Comparison of ENCODE assay signal across 33 cellular contexts in genomic region chr1:57102957-57103356, GRCh38.
"Had no signal": no experiment of that assay in that cellular context is flagged by ENCODE, and none has a peak within 500 bp of the region (broad histone marks: within the 10 kb centered on the region; RNA-seq: fewer than 3 reads in every experiment).

No MANE protein-coding gene starts in this region.

- DNase-seq: activated CD4-positive, alpha-beta memory T cell treated with anti-CD3 and anti-CD28 coated beads, Interleukin-2, amount 10 ng/mL, durations not matched to agents 7 days and 5 days; activated CD4-positive, alpha-beta T cell treated with anti-CD3 and anti-CD28 coated beads, Interleukin-2, amount 10 ng/mL, durations not matched to agents 7 days and 5 days; activated CD8-positive, alpha-beta memory T cell treated with anti-CD3 and anti-CD28 coated beads, Interleukin-2, amount 50 U/mL, for 48 hours; activated gamma-delta T cell treated with Interleukin-2 at 50 U/mL for 16 hours; activated T-cell treated with anti-CD3 and anti-CD28 coated beads, Interleukin-2, amount 50 U/mL, for 24 hours; cerebellar nuclear complex; colonic mucosa; effector CD8-positive, alpha-beta T cell; glutamatergic neuron; kidney glomerular epithelial cell; left lung; ovary; stimulated activated CD4-positive, alpha-beta T cell treated with anti-CD3 and anti-CD28 coated beads, Interleukin-1b, Interleukin-23, amount 100 ng/mL, for 48 hours; stimulated activated CD4-positive, alpha-beta T cell treated with anti-CD3 and anti-CD28 coated beads, Interleukin-4, amount 100 ng/mL, for 4 hours; stimulated activated CD8-positive, alpha-beta memory T cell treated with anti-CD3 and anti-CD28 coated beads, Interleukin-4, amount 100 ng/mL, for 48 hours; stimulated activated naive CD8-positive, alpha-beta T cell treated with anti-CD3 and anti-CD28 coated beads, Interleukin-15, amount 100 ng/mL, for 72 hours; substantia nigra; T-helper 9 cell; upper lobe of left lung had no signal

- ATAC-seq: activated CD4-positive, CD25-positive, alpha-beta regulatory T cell treated with anti-CD3 and anti-CD28 coated beads, Interleukin-2, amount 50 U/mL, for 24 hours; activated naive CD4-positive, alpha-beta T cell treated with anti-CD3 and anti-CD28 coated beads, Interleukin-2, amount 50 U/mL, for 72 hours; activated T-helper 17 cell treated with anti-CD3 and anti-CD28 coated beads, Interleukin-2, amount 50 U/mL, for 72 hours; left lung; stimulated activated memory B cell treated with anti-CD40 and anti-IgM and Interleukin-4, amounts not matched to agents 10 μg/mL and 1 μg/mL and 100 μg/mL, for 72 hours; stimulated activated naive CD8-positive, alpha-beta T cell treated with anti-CD3 and anti-CD28 coated beads, Interleukin-15, amount 100 ng/mL, for 72 hours had no signal

- H3K79me2 ChIP-seq: hepatocyte had no signal

- H2AFZ ChIP-seq: hepatocyte had no signal

- H3K9me3 ChIP-seq: breast epithelium, colonic mucosa, left lung, ovary, upper lobe of left lung, vagina had no signal

- H3K4me2 ChIP-seq: hepatocyte, smooth muscle cell had no signal

- H3K27ac ChIP-seq: breast epithelium, colonic mucosa, hepatocyte, left lung, ovary, upper lobe of left lung, vagina, VCaP had no signal

- H3K9me3 Mint-ChIP-seq: activated CD4-positive, alpha-beta memory T cell treated with anti-CD3 and anti-CD28 coated beads, Interleukin-2, amount 10 ng/mL, durations not matched to agents 7 days and 5 days; activated CD4-positive, alpha-beta T cell treated with anti-CD3 and anti-CD28 coated beads, Interleukin-2, amount 10 ng/mL, durations not matched to agents 7 days and 5 days; activated T-cell treated with anti-CD3 and anti-CD28 coated beads, Interleukin-2, amount 50 U/mL, for 24 hours; activated T-helper 17 cell treated with anti-CD3 and anti-CD28 coated beads, Interleukin-2, amount 50 U/mL, for 72 hours; nephron; stimulated activated memory B cell treated with anti-CD40 and anti-IgM and Interleukin-4, amounts not matched to agents 10 μg/mL and 1 μg/mL and 100 μg/mL, for 72 hours; stimulated activated naive CD8-positive, alpha-beta T cell treated with anti-CD3 and anti-CD28 coated beads, Interleukin-15, amount 100 ng/mL, for 72 hours; T-helper 1 cell treated with Interleukin-12 subunit alpha and Interleukin-12 subunit beta and Interleukin-4 antibody, amounts not matched to agents 30 μg/mL and 1 μg/mL, for 36 hours had no signal

- H3K4me1 ChIP-seq: breast epithelium, colonic mucosa, left lung, upper lobe of left lung, vagina had no signal

- H3K4me3 ChIP-seq: breast epithelium, colonic mucosa, hepatocyte, left lung, ovary, smooth muscle cell, upper lobe of left lung, vagina had no signal

- H3K36me3 Mint-ChIP-seq: activated naive CD4-positive, alpha-beta T cell treated with anti-CD3 and anti-CD28 coated beads, Interleukin-2, amount 50 U/mL, for 72 hours; stimulated activated memory B cell treated with anti-CD40 and anti-IgM and Interleukin-4, amounts not matched to agents 10 μg/mL and 1 μg/mL and 100 μg/mL, for 72 hours had no signal

- H3K36me3 ChIP-seq: breast epithelium, colonic mucosa, left lung, ovary, upper lobe of left lung, vagina had no signal

- H3K4me3 Mint-ChIP-seq: activated CD4-positive, alpha-beta memory T cell treated with anti-CD3 and anti-CD28 coated beads, Interleukin-2, amount 10 ng/mL, durations not matched to agents 7 days and 5 days; activated CD4-positive, alpha-beta T cell treated with anti-CD3 and anti-CD28 coated beads, Interleukin-2, amount 10 ng/mL, durations not matched to agents 7 days and 5 days; activated T-cell treated with anti-CD3 and anti-CD28 coated beads, Interleukin-2, amount 50 U/mL, for 24 hours; activated T-helper 17 cell treated with anti-CD3 and anti-CD28 coated beads, Interleukin-2, amount 50 U/mL, for 72 hours; nephron; stimulated activated memory B cell treated with anti-CD40 and anti-IgM and Interleukin-4, amounts not matched to agents 10 μg/mL and 1 μg/mL and 100 μg/mL, for 72 hours; stimulated activated naive CD8-positive, alpha-beta T cell treated with anti-CD3 and anti-CD28 coated beads, Interleukin-15, amount 100 ng/mL, for 72 hours; T-helper 1 cell treated with Interleukin-12 subunit alpha and Interleukin-12 subunit beta and Interleukin-4 antibody, amounts not matched to agents 30 μg/mL and 1 μg/mL, for 36 hours had no signal

- FAIRE-seq: frontal cortex, TTC549 had no signal

- H3K27me3 Mint-ChIP-seq: activated CD4-positive, alpha-beta memory T cell treated with anti-CD3 and anti-CD28 coated beads, Interleukin-2, amount 10 ng/mL, durations not matched to agents 7 days and 5 days; activated CD4-positive, alpha-beta T cell treated with anti-CD3 and anti-CD28 coated beads, Interleukin-2, amount 10 ng/mL, durations not matched to agents 7 days and 5 days; activated T-cell treated with anti-CD3 and anti-CD28 coated beads, Interleukin-2, amount 50 U/mL, for 24 hours; activated T-helper 17 cell treated with anti-CD3 and anti-CD28 coated beads, Interleukin-2, amount 50 U/mL, for 72 hours; stimulated activated memory B cell treated with anti-CD40 and anti-IgM and Interleukin-4, amounts not matched to agents 10 μg/mL and 1 μg/mL and 100 μg/mL, for 72 hours had no signal

- H3K4me1 Mint-ChIP-seq: activated CD4-positive, alpha-beta memory T cell treated with anti-CD3 and anti-CD28 coated beads, Interleukin-2, amount 10 ng/mL, durations not matched to agents 7 days and 5 days; activated CD4-positive, alpha-beta T cell treated with anti-CD3 and anti-CD28 coated beads, Interleukin-2, amount 10 ng/mL, durations not matched to agents 7 days and 5 days; activated T-helper 17 cell treated with anti-CD3 and anti-CD28 coated beads, Interleukin-2, amount 50 U/mL, for 72 hours; stimulated activated memory B cell treated with anti-CD40 and anti-IgM and Interleukin-4, amounts not matched to agents 10 μg/mL and 1 μg/mL and 100 μg/mL, for 72 hours; stimulated activated naive CD8-positive, alpha-beta T cell treated with anti-CD3 and anti-CD28 coated beads, Interleukin-15, amount 100 ng/mL, for 72 hours had no signal

- H3K27ac Mint-ChIP-seq: activated CD4-positive, alpha-beta memory T cell treated with anti-CD3 and anti-CD28 coated beads, Interleukin-2, amount 10 ng/mL, durations not matched to agents 7 days and 5 days; activated CD4-positive, alpha-beta T cell treated with anti-CD3 and anti-CD28 coated beads, Interleukin-2, amount 10 ng/mL, durations not matched to agents 7 days and 5 days; activated naive CD4-positive, alpha-beta T cell treated with anti-CD3 and anti-CD28 coated beads, Interleukin-2, amount 50 U/mL, for 72 hours; activated T-cell treated with anti-CD3 and anti-CD28 coated beads, Interleukin-2, amount 50 U/mL, for 24 hours; activated T-helper 17 cell treated with anti-CD3 and anti-CD28 coated beads, Interleukin-2, amount 50 U/mL, for 72 hours; nephron; progenitor cell of endocrine pancreas; stimulated activated memory B cell treated with anti-CD40 and anti-IgM and Interleukin-4, amounts not matched to agents 10 μg/mL and 1 μg/mL and 100 μg/mL, for 72 hours; T-helper 1 cell treated with Interleukin-12 subunit alpha and Interleukin-12 subunit beta and Interleukin-4 antibody, amounts not matched to agents 30 μg/mL and 1 μg/mL, for 36 hours had no signal

- H3K27me3 ChIP-seq: breast epithelium, colonic mucosa, hepatocyte, left lung, ovary, upper lobe of left lung, vagina had no signal
